ENCODE assay signal across 9 cellular contexts in the genomic region with DNA sequence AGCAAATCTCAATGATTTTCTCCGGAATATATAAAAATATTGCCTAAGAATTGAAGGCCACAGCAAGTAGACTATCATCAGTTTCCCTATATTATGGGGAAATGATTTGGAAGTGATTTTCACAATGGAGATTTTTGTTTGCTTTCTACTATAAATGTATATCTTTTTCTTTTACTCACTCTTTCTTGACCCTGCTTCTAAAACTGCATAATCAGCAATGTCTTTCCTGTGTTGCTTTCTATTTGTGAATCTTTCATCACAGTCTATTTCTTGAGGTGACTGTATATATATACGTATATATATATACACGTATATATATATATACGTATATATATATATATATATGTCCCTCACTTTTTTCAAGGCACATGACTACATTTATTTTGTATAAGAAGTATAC.
"Had no signal": no experiment of that assay in that cellular context is flagged by ENCODE, and none has a peak within 500 bp of the region (broad histone marks: within the 10 kb centered on the region; RNA-seq: fewer than 3 reads in every experiment).

No MANE protein-coding gene starts in this region.

- FAIRE-seq: HTR-8/SVneo had no signal

- DNase-seq: GM23248, GOT3, H7, HFFc6, KBM-7 had no signal

- H2AFZ ChIP-seq: GM23248 had no signal

- H3K9me3 ChIP-seq: HAP-1 had no signal

- H3K9ac ChIP-seq: GM23248, KMS-11 had no signal

- H3K27ac Mint-ChIP-seq: HFFc6 had no signal

- H3K4me3 Mint-ChIP-seq: HFFc6 had no signal

- ATAC-seq: HCT116 had no signal

- H3K4me1 ChIP-seq: HAP-1 had no signal

- H3K4me2 ChIP-seq: KMS-11 had no signal

- H3K4me3 ChIP-seq: GM23248, HAP-1 had no signal

- H3K27ac ChIP-seq: GM23248, KMS-11 had no signal

- H3K36me3 ChIP-seq: HAP-1 had no signal
